In the genomic region with DNA sequence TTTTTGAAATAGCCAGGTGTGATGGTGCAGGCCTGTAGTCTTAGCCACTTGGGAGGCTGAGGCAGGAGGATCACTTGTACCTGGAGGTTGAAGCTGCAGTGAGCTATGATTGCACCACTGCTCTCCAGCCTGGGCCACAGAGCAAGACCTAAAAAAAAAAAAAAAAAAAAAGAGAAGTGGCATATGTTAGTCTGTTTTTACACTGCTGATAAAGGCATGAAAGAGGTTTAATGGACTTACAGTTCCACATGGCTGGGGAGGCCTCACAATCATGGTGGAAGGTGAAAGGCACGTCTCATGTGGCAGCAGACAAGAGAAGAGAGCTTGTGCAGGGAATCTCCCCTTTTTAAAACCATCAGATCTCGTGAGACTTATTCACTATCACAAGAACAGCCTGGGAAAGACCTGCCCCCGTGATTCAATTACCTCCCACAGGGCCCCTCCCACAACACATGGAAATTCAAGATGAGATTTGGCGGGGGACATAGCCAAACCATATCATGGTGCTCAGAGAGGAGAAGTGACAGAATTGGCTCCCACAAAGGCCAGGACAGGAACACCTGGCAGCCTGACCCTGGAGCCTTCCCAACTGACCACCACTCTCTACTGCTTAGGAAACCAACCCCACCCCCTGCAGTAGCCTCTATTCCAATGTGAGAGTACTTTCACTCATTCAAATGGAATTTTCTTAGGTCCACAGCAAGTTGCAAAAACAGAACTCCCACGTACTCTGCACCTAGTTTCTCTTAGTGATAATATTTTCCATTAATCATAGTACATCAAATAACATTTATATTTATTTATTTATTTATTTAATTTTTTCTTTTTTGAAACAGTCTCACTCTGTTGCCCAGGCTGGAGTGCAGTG, we compare ENCODE assay signal across 32 cellular contexts. TPM values are rescaled to one million over a fixed set of nuclear protein-coding genes. Genes with fewer than 3 reads are reported as not detected.
DNase-seq lines count a peak whose midpoint lies in the region; FAIRE-seq and TF ChIP-seq lines count a peak whose summit lies in the region.
"Had no signal": no experiment of that assay in that cellular context is flagged by ENCODE, and none has a peak within 500 bp of the region (broad histone marks: within the 10 kb centered on the region; RNA-seq: fewer than 3 reads in every experiment).

No MANE protein-coding gene starts in this region.

- H2AFZ ChIP-seq in osteoblast (ENCODE audit: low read length), result no peak overlapping the region

- POLR2A ChIA-PET in MCF 10A (lab: Yijun Ruan, JAX), result interaction anchor here (0.7 kb wide), 1 partner anchor 96 kb away, joined by 3 read pairs; no protein-coding TSS in a partner anchor

- no peaks in the 10 kb centered on the region for H3K9me3 Mint-ChIP-seq in MCF 10A (ENCODE audit: unreplicated experiment)
- H3K9me3 Mint-ChIP-seq: activated CD4-positive, alpha-beta memory T cell treated with anti-CD3 and anti-CD28 coated beads for 36 hours; activated naive CD8-positive, alpha-beta T cell treated with anti-CD3 and anti-CD28 coated beads, Interleukin-2, amount 10 ng/mL, durations not matched to agents 7 days and 5 days; activated T-helper 17 cell treated with anti-CD3 and anti-CD28 coated beads, Interleukin-2, amount 50 U/mL, for 72 hours; mesothelial cell of epicardium; natural killer cell; stimulated activated effector memory CD8-positive, alpha-beta T cell treated with anti-CD3 and anti-CD28 coated beads, Interleukin-12 subunit alpha, Interleukin-12 subunit beta, amount 100 ng/mL, for 72 hours had no signal

- no peak for FAIRE-seq in RCC 7860 (lab: Jason Lieb, UNC)
- FAIRE-seq: GM12892, H54 had no signal

- in situ Hi-C loops in brain microvascular endothelial cell (cut with HindIII; ENCODE audit: low pct_ligation_motif_present, low sequenced_read_pairs), result loop anchor here (25.0 kb wide), 1 partner anchor 106 kb away; the partner anchor contains the start of gene ACTR5

- no peaks in the 10 kb centered on the region for H3K4me1 ChIP-seq in breast epithelium
- no peaks in the 10 kb centered on the region for H3K4me1 ChIP-seq in osteoblast (ENCODE audit: insufficient read depth, low read length)
- H3K4me1 ChIP-seq: esophagus squamous epithelium, gastroesophageal sphincter, uterus had no signal

- H3K79me2 ChIP-seq in osteoblast (ENCODE audit: insufficient read depth, low read length), result no peaks in the 10 kb centered on the region

- H3K4me3 ChIP-seq in breast epithelium, result no peak overlapping the region
- no peak overlapping the region for H3K4me3 ChIP-seq in brain microvascular endothelial cell (ENCODE audit: low read depth, low read length)
- no peak overlapping the region for H3K4me3 ChIP-seq in osteoblast (ENCODE audit: insufficient read depth, low read length)
- H3K4me3 ChIP-seq: esophagus squamous epithelium, gastroesophageal sphincter, ovary, SK-N-MC, spleen, suprapubic skin, uterus had no signal

- no peak for TF ChIP-seq POLR2A in breast epithelium (IDR thresholded peaks at IDR 0.05)

- H3K4me1 Mint-ChIP-seq in MCF 10A (ENCODE audit: insufficient read depth, unreplicated experiment), result peaks cover 10% of the 10 kb centered on the region
- H3K4me1 Mint-ChIP-seq: mesothelial cell of epicardium had no signal

- no peak for TF ChIP-seq CTCF in MCF 10A (IDR thresholded peaks at IDR 0.05; ENCODE audit: unreplicated experiment)
- no peak for TF ChIP-seq CTCF in breast epithelium (IDR thresholded peaks at IDR 0.05)
- no peak for TF ChIP-seq CTCF in brain microvascular endothelial cell (IDR thresholded peaks at IDR 0.05; ENCODE audit: low read depth, low read length, missing control alignments)
- no peak for TF ChIP-seq CTCF in osteoblast (IDR thresholded peaks at IDR 0.05; ENCODE audit: extremely low read depth, low read depth, low read length)

- H3K4me3 Mint-ChIP-seq in MCF 10A (ENCODE audit: unreplicated experiment), result no peak overlapping the region
- H3K4me3 Mint-ChIP-seq: activated CD4-positive, alpha-beta memory T cell treated with anti-CD3 and anti-CD28 coated beads for 36 hours; activated naive CD8-positive, alpha-beta T cell treated with anti-CD3 and anti-CD28 coated beads, Interleukin-2, amount 10 ng/mL, durations not matched to agents 7 days and 5 days; activated T-helper 17 cell treated with anti-CD3 and anti-CD28 coated beads, Interleukin-2, amount 50 U/mL, for 72 hours; mesothelial cell of epicardium; natural killer cell; stimulated activated effector memory CD8-positive, alpha-beta T cell treated with anti-CD3 and anti-CD28 coated beads, Interleukin-12 subunit alpha, Interleukin-12 subunit beta, amount 100 ng/mL, for 72 hours had no signal

- no peak for DNase-seq in MCF 10A (ENCODE audit: unreplicated experiment)
- DNase-seq in breast epithelium (ENCODE audit: low spot score in 2 of 2), result no peak
- DNase-seq in RCC 7860 (ENCODE audit: low spot score), result peak; percentile 13
- DNase-seq in brain microvascular endothelial cell, result peak; percentile 29
- DNase-seq in osteoblast (ENCODE audit: insufficient read length, low spot score, missing footprints), result peak; percentile 73
- DNase-seq in NCI-H1417 (lab: John Stamatoyannopoulos, UW), result no peak
- no peak for DNase-seq in NCI-H146 (lab: John Stamatoyannopoulos, UW)
- no peak for DNase-seq in DMS114 treated with DMSO at 0.1 percent for 48 hours (lab: John Stamatoyannopoulos, UW; ENCODE audit: unreplicated experiment)
- DNase-seq: activated CD4-positive, alpha-beta memory T cell treated with anti-CD3 and anti-CD28 coated beads for 36 hours; activated CD8-positive, alpha-beta memory T cell treated with anti-CD3 and anti-CD28 coated beads, Interleukin-2, amount 50 U/mL, for 48 hours; activated naive CD8-positive, alpha-beta T cell treated with anti-CD3 and anti-CD28 coated beads, Interleukin-2, amount 10 ng/mL, durations not matched to agents 7 days and 5 days; esophagus squamous epithelium; hippocampal formation; left ventricle myocardium superior; natural killer cell; NCI-H1417 treated with DMSO at 0.1 percent for 48 hours; NCI-H524; ovary; spleen; stimulated activated CD4-positive, alpha-beta T cell treated with anti-CD3 and anti-CD28 coated beads, Interleukin-2, amount 100 ng/mL, for 48 hours; uterus had no signal

- H3K27ac ChIP-seq in breast epithelium (no peak overlapping the region), brain microvascular endothelial cell (no peak overlapping the region), osteoblast (ENCODE audit: low read depth, low read length) (no peak overlapping the region)
- H3K27ac ChIP-seq: esophagus squamous epithelium, gastroesophageal sphincter, ovary, SK-N-MC, spleen, suprapubic skin, uterus had no signal

- peak overlapping the region; percentile 23 for H3K27ac Mint-ChIP-seq in MCF 10A (ENCODE audit: low read depth, unreplicated experiment)
- H3K27ac Mint-ChIP-seq: activated CD4-positive, alpha-beta memory T cell treated with anti-CD3 and anti-CD28 coated beads for 36 hours; activated naive CD8-positive, alpha-beta T cell treated with anti-CD3 and anti-CD28 coated beads, Interleukin-2, amount 10 ng/mL, durations not matched to agents 7 days and 5 days; activated T-helper 17 cell treated with anti-CD3 and anti-CD28 coated beads, Interleukin-2, amount 50 U/mL, for 72 hours; mesothelial cell of epicardium; natural killer cell had no signal

- H3K27me3 Mint-ChIP-seq in MCF 10A (ENCODE audit: insufficient read depth, unreplicated experiment), result no peaks in the 10 kb centered on the region

- H3K9me3 ChIP-seq in breast epithelium, result no peaks in the 10 kb centered on the region
- no peaks in the 10 kb centered on the region for H3K9me3 ChIP-seq in osteoblast (ENCODE audit: low read depth, low read length)
- H3K9me3 ChIP-seq: esophagus squamous epithelium, gastroesophageal sphincter, ovary, spleen, suprapubic skin, uterus had no signal

- no peaks in the 10 kb centered on the region for H4K20me1 ChIP-seq in osteoblast (ENCODE audit: insufficient read depth, low read length)

- TSS peak; percentile 75 for BruUV-seq in MCF 10A (replicated peaks; lab: Mats Ljungman, UMichigan)

- H3K36me3 Mint-ChIP-seq in MCF 10A (ENCODE audit: insufficient read depth, unreplicated experiment), result no peaks in the 10 kb centered on the region
- H3K36me3 Mint-ChIP-seq: activated CD4-positive, alpha-beta memory T cell treated with anti-CD3 and anti-CD28 coated beads for 36 hours; activated naive CD8-positive, alpha-beta T cell treated with anti-CD3 and anti-CD28 coated beads, Interleukin-2, amount 10 ng/mL, durations not matched to agents 7 days and 5 days; mesothelial cell of epicardium; natural killer cell; stimulated activated effector memory CD8-positive, alpha-beta T cell treated with anti-CD3 and anti-CD28 coated beads, Interleukin-12 subunit alpha, Interleukin-12 subunit beta, amount 100 ng/mL, for 72 hours had no signal

- intact Hi-C loops in MCF 10A (cut with micrococcal nuclease) (no loop called here), breast epithelium (cut with DNase I; ENCODE audit: low total_unique reads) (no loop called here)

- H3K27me3 ChIP-seq in breast epithelium (no peaks in the 10 kb centered on the region), brain microvascular endothelial cell (replicated peaks) (no peaks in the 10 kb centered on the region), osteoblast (ENCODE audit: insufficient read depth, low read length) (no peaks in the 10 kb centered on the region)
- H3K27me3 ChIP-seq: ovary, uterus had no signal

- no peak overlapping the region for H3K4me2 ChIP-seq in osteoblast (ENCODE audit: insufficient read depth, low read length)

- H3K36me3 ChIP-seq in breast epithelium, result no peaks in the 10 kb centered on the region
- H3K36me3 ChIP-seq in brain microvascular endothelial cell (replicated peaks), result no peaks in the 10 kb centered on the region
- no peaks in the 10 kb centered on the region for H3K36me3 ChIP-seq in osteoblast (ENCODE audit: insufficient read depth, low read length)
- H3K36me3 ChIP-seq: esophagus squamous epithelium, gastroesophageal sphincter, ovary, spleen, suprapubic skin, uterus had no signal

- CTCF ChIA-PET in MCF 10A (lab: Yijun Ruan, JAX), result interaction anchor here (0.6 to 2.8 kb wide), 7 partner anchors 9 to 417 kb away, joined by 3 to 16 read pairs (median 3); no protein-coding TSS in a partner anchor

RNA-seq across cellular contexts. Expression of gene ARHGAP40, which starts 29.8 kb away (rescaled TPM):
- total RNA-seq in MCF 10A (2022) (not detected in 2 replicates), breast epithelium (10 to 100 TPM in 2 of 3 donors, not detected in 1; 33.8 to 35.9 TPM), osteoblast (not detected in 2 replicates)
- total RNA-seq: activated CD4-positive, alpha-beta memory T cell treated with anti-CD3 and anti-CD28 coated beads for 36 hours; activated naive CD8-positive, alpha-beta T cell treated with anti-CD3 and anti-CD28 coated beads, Interleukin-2, amount 10 ng/mL, durations not matched to agents 7 days and 5 days; activated T-helper 17 cell treated with anti-CD3 and anti-CD28 coated beads, Interleukin-2, amount 50 U/mL, for 72 hours; Daoy; gastroesophageal sphincter; left ventricle myocardium superior; natural killer cell; ovary; RPMI7951; spleen; T-helper 2 cell treated with Interferon-gamma antibody and Interleukin-4, amounts not matched to agents 100 ng/mL and 5 ng/mL, for 36 hours had no signal

RNA-seq across cellular contexts. Expression of gene ADIG, which starts 50.4 kb away (rescaled TPM):
- total RNA-seq in MCF 10A (2022) (not detected in 2 replicates), breast epithelium (not detected), osteoblast (not detected in 2 replicates)
- total RNA-seq: activated CD4-positive, alpha-beta memory T cell treated with anti-CD3 and anti-CD28 coated beads for 36 hours; activated naive CD8-positive, alpha-beta T cell treated with anti-CD3 and anti-CD28 coated beads, Interleukin-2, amount 10 ng/mL, durations not matched to agents 7 days and 5 days; activated T-helper 17 cell treated with anti-CD3 and anti-CD28 coated beads, Interleukin-2, amount 50 U/mL, for 72 hours; Daoy; esophagus squamous epithelium; gastroesophageal sphincter; left ventricle myocardium superior; mesothelial cell of epicardium; natural killer cell; ovary; RPMI7951; spleen; suprapubic skin; T-helper 2 cell treated with Interferon-gamma antibody and Interleukin-4, amounts not matched to agents 100 ng/mL and 5 ng/mL, for 36 hours; uterus had no signal

Comparison
In these comparisons a context has a peak if more than half of its experiments do, and no peak if none do; other contexts are left out.
1. DNase-seq: peak in RCC 7860 (single experiment), brain microvascular endothelial cell (single experiment) and osteoblast (single experiment); none in MCF 10A (single experiment), breast epithelium (0 of 2), NCI-H1417 (0 of 3), NCI-H146 (single experiment) and DMS114 treated with DMSO at 0.1 percent for 48 hours (single experiment).